Comparison of ENCODE assay signal across 2 cellular contexts in the genomic region with DNA sequence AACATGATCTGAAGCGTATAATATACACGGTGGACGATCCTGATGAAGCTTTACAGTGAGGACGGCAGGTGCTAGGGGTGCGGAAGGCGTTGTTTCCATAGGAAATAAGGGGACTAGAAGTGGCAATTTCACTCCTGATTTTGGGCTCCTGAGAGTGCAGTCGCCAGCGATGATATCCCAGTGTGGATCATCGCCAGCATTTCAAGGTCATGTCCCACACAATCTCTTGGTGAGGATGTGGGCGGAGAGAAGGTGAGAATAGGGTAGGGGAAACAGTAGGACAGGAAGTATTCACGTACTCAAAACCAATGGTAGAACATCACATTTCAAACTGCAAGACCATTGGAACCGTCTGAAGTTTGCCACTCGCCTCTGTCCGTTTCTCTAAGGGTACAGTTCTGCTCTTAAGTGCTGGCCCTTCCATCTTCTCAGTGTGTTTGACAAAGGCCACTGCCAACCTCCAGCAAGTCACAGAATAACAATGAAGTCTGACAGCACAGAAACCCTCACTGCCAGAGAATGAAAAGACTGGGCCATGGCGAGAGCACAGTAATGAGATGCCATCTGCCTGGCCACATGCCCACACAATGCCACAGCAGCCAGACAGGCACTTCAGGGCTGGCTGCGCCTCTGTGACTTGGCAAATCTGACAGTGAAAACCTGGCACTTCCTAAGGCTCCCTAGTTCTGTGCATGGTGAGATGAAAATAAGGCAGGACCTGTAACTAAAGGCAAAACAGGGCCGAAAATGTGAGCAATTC.
TF ChIP-seq lines count a peak whose summit lies in the region.

No MANE protein-coding gene starts in this region.

TF ChIP-seq in GM12878, 131 proteins besides CTCF, POLR2A, EP300 and RAD21:
- TF ChIP-seq HDAC2 (IDR thresholded peaks at IDR 0.05), result no peak
- TF ChIP-seq SRF (IDR thresholded peaks at IDR 0.05; ENCODE audit: low read depth in 2 of 2, low read length in 2 of 2), result no peak
- TF ChIP-seq ETV6 (conservative IDR thresholded peaks at IDR 0.05 in 1 of 2, IDR thresholded peaks at IDR 0.05 in 1 of 2; ENCODE audit: borderline replicate concordance in 1 of 2, low read depth in 1 of 2), result no peak
- TF ChIP-seq, protein P1, sequence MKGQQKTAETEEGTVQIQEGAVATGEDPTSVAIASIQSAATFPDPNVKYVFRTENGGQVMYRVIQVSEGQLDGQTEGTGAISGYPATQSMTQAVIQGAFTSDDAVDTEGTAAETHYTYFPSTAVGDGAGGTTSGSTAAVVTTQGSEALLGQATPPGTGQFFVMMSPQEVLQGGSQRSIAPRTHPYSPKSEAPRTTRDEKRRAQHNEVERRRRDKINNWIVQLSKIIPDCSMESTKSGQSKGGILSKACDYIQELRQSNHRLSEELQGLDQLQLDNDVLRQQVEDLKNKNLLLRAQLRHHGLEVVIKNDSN (IDR thresholded peaks at IDR 0.05; ENCODE audit: borderline replicate concordance, extremely low read length, insufficient read depth, low read depth, low read length), result no peak
- TF ChIP-seq EZH2 (IDR thresholded peaks at IDR 0.05; ENCODE audit: borderline replicate concordance, control insufficient read depth, low read depth, low read length), result no peak
- no peak for TF ChIP-seq CREB1 (IDR thresholded peaks at IDR 0.05; ENCODE audit: low read depth)
- no peak for TF ChIP-seq HDAC6 (IDR thresholded peaks at IDR 0.05; ENCODE audit: unreplicated experiment)
- TF ChIP-seq NRF1 (conservative IDR thresholded peaks at IDR 0.05; ENCODE audit: low read depth, low read length), result no peak
- TF ChIP-seq ASH2L (IDR thresholded peaks at IDR 0.05; ENCODE audit: borderline replicate concordance, low read depth), result no peak
- TF ChIP-seq SMAD1 (IDR thresholded peaks at IDR 0.05; ENCODE audit: low read depth, partially characterized antibody), result no peak
- TF ChIP-seq RB1 (IDR thresholded peaks at IDR 0.05; ENCODE audit: borderline replicate concordance), result no peak
- TF ChIP-seq, protein P2, sequence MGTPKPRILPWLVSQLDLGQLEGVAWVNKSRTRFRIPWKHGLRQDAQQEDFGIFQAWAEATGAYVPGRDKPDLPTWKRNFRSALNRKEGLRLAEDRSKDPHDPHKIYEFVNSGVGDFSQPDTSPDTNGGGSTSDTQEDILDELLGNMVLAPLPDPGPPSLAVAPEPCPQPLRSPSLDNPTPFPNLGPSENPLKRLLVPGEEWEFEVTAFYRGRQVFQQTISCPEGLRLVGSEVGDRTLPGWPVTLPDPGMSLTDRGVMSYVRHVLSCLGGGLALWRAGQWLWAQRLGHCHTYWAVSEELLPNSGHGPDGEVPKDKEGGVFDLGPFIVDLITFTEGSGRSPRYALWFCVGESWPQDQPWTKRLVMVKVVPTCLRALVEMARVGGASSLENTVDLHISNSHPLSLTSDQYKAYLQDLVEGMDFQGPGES (IDR thresholded peaks at IDR 0.05), result no peak
- no peak for TF ChIP-seq SP1 (IDR thresholded peaks at IDR 0.05; ENCODE audit: low read depth, low read length)
- TF ChIP-seq FOXK2 (IDR thresholded peaks at IDR 0.05), result no peak
TF ChIP-seq in GM12878: peak in this region for 0.

TF ChIP-seq in HepG2, 621 proteins besides CTCF, POLR2A, EP300 and RAD21:
- TF ChIP-seq ZNF670 (CRISPR knock-in tag; IDR thresholded peaks at IDR 0.05; ENCODE audit: borderline replicate concordance) (no peak), ZKSCAN5 (CRISPR knock-in tag; IDR thresholded peaks at IDR 0.05) (no peak), MYC (CRISPR knock-in tag; IDR thresholded peaks at IDR 0.05; ENCODE audit: borderline replicate concordance) (no peak), TEAD2 (CRISPR knock-in tag; IDR thresholded peaks at IDR 0.05) (no peak), RBM22 (optimal IDR thresholded peaks at IDR 0.05; ENCODE audit: low read length) (peak; percentile 42)
- TF ChIP-seq, protein P3, sequence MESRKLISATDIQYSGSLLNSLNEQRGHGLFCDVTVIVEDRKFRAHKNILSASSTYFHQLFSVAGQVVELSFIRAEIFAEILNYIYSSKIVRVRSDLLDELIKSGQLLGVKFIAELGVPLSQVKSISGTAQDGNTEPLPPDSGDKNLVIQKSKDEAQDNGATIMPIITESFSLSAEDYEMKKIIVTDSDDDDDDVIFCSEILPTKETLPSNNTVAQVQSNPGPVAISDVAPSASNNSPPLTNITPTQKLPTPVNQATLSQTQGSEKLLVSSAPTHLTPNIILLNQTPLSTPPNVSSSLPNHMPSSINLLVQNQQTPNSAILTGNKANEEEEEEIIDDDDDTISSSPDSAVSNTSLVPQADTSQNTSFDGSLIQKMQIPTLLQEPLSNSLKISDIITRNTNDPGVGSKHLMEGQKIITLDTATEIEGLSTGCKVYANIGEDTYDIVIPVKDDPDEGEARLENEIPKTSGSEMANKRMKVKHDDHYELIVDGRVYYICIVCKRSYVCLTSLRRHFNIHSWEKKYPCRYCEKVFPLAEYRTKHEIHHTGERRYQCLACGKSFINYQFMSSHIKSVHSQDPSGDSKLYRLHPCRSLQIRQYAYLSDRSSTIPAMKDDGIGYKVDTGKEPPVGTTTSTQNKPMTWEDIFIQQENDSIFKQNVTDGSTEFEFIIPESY (CRISPR knock-in tag; IDR thresholded peaks at IDR 0.05), result peak; percentile 25; the same call in 1 of the 2 replicates
TF ChIP-seq in HepG2: peak in this region for 2.
